8 cellular contexts compared by ENCODE assay signal in the genomic region with DNA sequence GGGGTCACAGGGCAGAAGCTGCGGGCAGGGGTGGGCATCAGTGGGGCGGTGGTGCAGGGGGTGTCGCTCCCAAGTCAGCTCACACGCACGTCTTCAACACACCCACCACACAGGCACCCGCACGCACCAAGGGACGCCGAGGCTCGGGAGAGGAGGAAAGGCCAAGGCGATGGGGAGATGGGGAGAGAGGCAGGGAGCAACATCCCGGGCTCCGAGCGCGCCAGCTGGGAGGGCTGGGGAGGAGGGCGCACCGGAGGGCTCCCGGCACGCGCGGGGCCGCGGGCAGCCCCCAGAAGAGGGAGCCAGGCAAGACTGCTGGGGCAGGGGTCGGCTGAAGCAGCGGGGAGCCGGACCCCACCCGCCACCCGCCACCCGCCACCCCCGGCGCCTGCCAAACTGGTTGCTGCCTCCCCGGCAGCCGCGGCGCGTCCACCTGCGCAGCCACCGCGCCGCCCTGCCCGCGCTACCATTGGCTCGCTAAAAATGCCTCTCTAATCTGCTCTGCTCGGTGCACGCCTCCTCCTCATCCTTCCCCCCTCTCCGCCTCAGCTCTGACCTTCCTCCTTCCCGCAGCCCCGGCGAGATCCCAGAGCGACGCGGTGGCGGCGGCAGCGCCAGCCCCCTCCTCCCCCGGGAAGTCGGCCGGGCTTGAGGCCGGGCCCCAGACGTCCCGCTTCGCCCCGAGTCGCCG. TPM values are rescaled to one million over a fixed set of nuclear protein-coding genes. Genes with fewer than 3 reads are reported as not detected.
DNase-seq lines count a peak whose midpoint lies in the region; ATAC-seq and TF ChIP-seq lines count a peak whose summit lies in the region.

A gene with protein sequence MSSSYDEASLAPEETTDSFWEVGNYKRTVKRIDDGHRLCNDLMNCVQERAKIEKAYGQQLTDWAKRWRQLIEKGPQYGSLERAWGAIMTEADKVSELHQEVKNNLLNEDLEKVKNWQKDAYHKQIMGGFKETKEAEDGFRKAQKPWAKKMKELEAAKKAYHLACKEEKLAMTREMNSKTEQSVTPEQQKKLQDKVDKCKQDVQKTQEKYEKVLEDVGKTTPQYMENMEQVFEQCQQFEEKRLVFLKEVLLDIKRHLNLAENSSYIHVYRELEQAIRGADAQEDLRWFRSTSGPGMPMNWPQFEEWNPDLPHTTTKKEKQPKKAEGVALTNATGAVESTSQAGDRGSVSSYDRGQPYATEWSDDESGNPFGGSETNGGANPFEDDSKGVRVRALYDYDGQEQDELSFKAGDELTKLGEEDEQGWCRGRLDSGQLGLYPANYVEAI (plus strand): TSS at position 526 of the 691 bp plus-strand sequence. CDS start 60,230 bp downstream, outside the sequence.

- peaks cover 14% of the 10 kb centered on the region for H3K27me3 ChIP-seq in hepatocyte

- TF ChIP-seq CTCF in hepatocyte (IDR thresholded peaks at IDR 0.05; ENCODE audit: poor library complexity) (no peak), GM10248 (IDR thresholded peaks at IDR 0.05; ENCODE audit: control extremely low read depth, extremely low read depth, low read depth, missing control alignments) (no peak)

- H3K27ac Mint-ChIP-seq in activated naive CD8-positive, alpha-beta T cell treated with anti-CD3 and anti-CD28 coated beads for 36 hours, result no peak within 1 kb of the TSS
- peak within 1 kb of the TSS; percentile 59 for H3K27ac Mint-ChIP-seq in stimulated activated naive B cell treated with anti-CD40 and anti-IgM and Interleukin-4, amounts not matched to agents 10 μg/mL and 1 μg/mL and 100 μg/mL, for 72 hours

- peak within 1 kb of the TSS; percentile 33 for H3K4me3 ChIP-seq in hepatocyte

- H4K20me1 ChIP-seq in hepatocyte (ENCODE audit: insufficient read depth, poor library complexity, severe bottlenecking), result no peaks in the 10 kb centered on the region

- peak within 1 kb of the TSS; percentile 93 for H3K4me2 ChIP-seq in hepatocyte

- H3K9me3 Mint-ChIP-seq in activated naive CD8-positive, alpha-beta T cell treated with anti-CD3 and anti-CD28 coated beads for 36 hours, result no peaks in the 10 kb centered on the region
- no peaks in the 10 kb centered on the region for H3K9me3 Mint-ChIP-seq in stimulated activated naive B cell treated with anti-CD40 and anti-IgM and Interleukin-4, amounts not matched to agents 10 μg/mL and 1 μg/mL and 100 μg/mL, for 72 hours

- no peak within 1 kb of the TSS for H3K27ac ChIP-seq in hepatocyte

- H3K36me3 Mint-ChIP-seq in activated naive CD8-positive, alpha-beta T cell treated with anti-CD3 and anti-CD28 coated beads for 36 hours, result no peaks in the 10 kb centered on the region
- H3K36me3 Mint-ChIP-seq in stimulated activated naive B cell treated with anti-CD40 and anti-IgM and Interleukin-4, amounts not matched to agents 10 μg/mL and 1 μg/mL and 100 μg/mL, for 72 hours, result no peaks in the 10 kb centered on the region

- peak within 1 kb of the TSS; percentile 33 for H2AFZ ChIP-seq in hepatocyte

- no peaks in the 10 kb centered on the region for H3K9me2 ChIP-seq in hepatocyte (replicated peaks; ENCODE audit: insufficient read depth)

- ATAC-seq in stimulated activated naive B cell treated with anti-CD40 and anti-IgM and Interleukin-4, amounts not matched to agents 10 μg/mL and 1 μg/mL and 100 μg/mL, for 72 hours (replicated peaks), result peak; percentile 69 to 72

- H3K4me3 Mint-ChIP-seq in activated naive CD8-positive, alpha-beta T cell treated with anti-CD3 and anti-CD28 coated beads for 36 hours, result peak within 1 kb of the TSS; percentile 65
- peak within 1 kb of the TSS; percentile 79 to 85 for H3K4me3 Mint-ChIP-seq in stimulated activated naive B cell treated with anti-CD40 and anti-IgM and Interleukin-4, amounts not matched to agents 10 μg/mL and 1 μg/mL and 100 μg/mL, for 72 hours

- no peaks in the 10 kb centered on the region for H3K79me2 ChIP-seq in hepatocyte

- H3K4me1 Mint-ChIP-seq in activated naive CD8-positive, alpha-beta T cell treated with anti-CD3 and anti-CD28 coated beads for 36 hours, result peaks cover 5% of the 10 kb centered on the region
- H3K4me1 Mint-ChIP-seq in stimulated activated naive B cell treated with anti-CD40 and anti-IgM and Interleukin-4, amounts not matched to agents 10 μg/mL and 1 μg/mL and 100 μg/mL, for 72 hours, result peaks cover 19 to 31% of the 10 kb centered on the region in 2 donors

- POLR2A ChIA-PET in GM10248 (lab: Yijun Ruan, JAX) (no interaction called here), HEK293T (lab: Yijun Ruan, JAX) (interaction anchor here (1.3 kb wide), 1 partner anchor 242 kb away, joined by 4 read pairs; no protein-coding TSS in a partner anchor)

- H3K27me3 Mint-ChIP-seq in activated naive CD8-positive, alpha-beta T cell treated with anti-CD3 and anti-CD28 coated beads for 36 hours, result peaks cover 41% of the 10 kb centered on the region
- H3K27me3 Mint-ChIP-seq in stimulated activated naive B cell treated with anti-CD40 and anti-IgM and Interleukin-4, amounts not matched to agents 10 μg/mL and 1 μg/mL and 100 μg/mL, for 72 hours, result peaks cover 29 to 40% of the 10 kb centered on the region in 2 donors

- H3K4me1 ChIP-seq in hepatocyte (ENCODE audit: insufficient read depth), result peaks cover 4% of the 10 kb centered on the region

- WGBS in hepatocyte (ENCODE audit: low lambda C conversion rate, missing lambda C conversion rate), result 4% methylated on average over 28 of the region's 65 CpGs

- no peaks in the 10 kb centered on the region for H3K36me3 ChIP-seq in hepatocyte (replicated peaks; ENCODE audit: insufficient read depth, low read depth)

- CTCF ChIA-PET in GM10248 (lab: Yijun Ruan, JAX), result interaction anchor here (1.1 to 1.4 kb wide), 3 partner anchors 144 to 674 kb away, joined by 3 to 4 read pairs (median 4); partner anchors contain the start of gene SMIM29
- CTCF ChIA-PET in HEK293T (lab: Yijun Ruan, JAX), result no interaction called here

- DNase-seq in DMS53 (lab: John Stamatoyannopoulos, UW) (peak; percentile 73), NCI-H1105 treated with DMSO at 0.1 percent for 48 hours (lab: John Stamatoyannopoulos, UW) (peak; percentile 63), hepatocyte (ENCODE audit: low spot score) (peak; percentile 38), GM10248 (ENCODE audit: extremely low spot score) (no peak), inferior parietal cortex (ENCODE audit: extremely low spot score) (no peak), HEK293T (ENCODE audit: extremely low spot score) (no peak)
- peak; percentile 30 for DNase-seq in activated naive CD8-positive, alpha-beta T cell treated with anti-CD3 and anti-CD28 coated beads for 36 hours
- DNase-seq in stimulated activated naive B cell treated with anti-CD40 and anti-IgM and Interleukin-4, amounts not matched to agents 10 μg/mL and 1 μg/mL and 100 μg/mL, for 72 hours, result no peak

- H3K9me3 ChIP-seq in hepatocyte (ENCODE audit: low read depth), result no peaks in the 10 kb centered on the region

TF ChIP-seq in HEK293T, 16 proteins besides CTCF, POLR2A, EP300 and RAD21:
- no peak for TF ChIP-seq TARDBP (IDR thresholded peaks at IDR 0.05)
- no peak for TF ChIP-seq FOXM1 (IDR thresholded peaks at IDR 0.05; ENCODE audit: borderline replicate concordance)
- no peak for TF ChIP-seq NFRKB (IDR thresholded peaks at IDR 0.05)
- TF ChIP-seq FOXK2 (IDR thresholded peaks at IDR 0.05), result no peak
- TF ChIP-seq HDGF (IDR thresholded peaks at IDR 0.05; ENCODE audit: borderline replicate concordance), result no peak
- no peak for TF ChIP-seq SP1 (IDR thresholded peaks at IDR 0.05)
- TF ChIP-seq SUZ12 (IDR thresholded peaks at IDR 0.05), result no peak

RNA-seq across cellular contexts. Expression of the gene that starts here (rescaled TPM):
- under 1 TPM; 0.19 to 0.28 TPM for total RNA-seq in activated naive CD8-positive, alpha-beta T cell treated with anti-CD3 and anti-CD28 coated beads for 36 hours
- 0.37 TPM in 1 of 2 replicates, not detected in the other for total RNA-seq in hepatocyte
- 0.05 and 0.33 TPM in 2 replicates for polyA plus RNA-seq in hepatocyte

Comparison
In these comparisons a context has a peak if more than half of its experiments do, and no peak if none do; other contexts are left out.
1. Peak in DNase-seq in activated naive CD8-positive, alpha-beta T cell treated with anti-CD3 and anti-CD28 coated beads for 36 hours; RNA of the gene not detected or under 1 TPM.
2. Peak in DNase-seq, H3K4me3 ChIP-seq and H3K4me2 ChIP-seq in hepatocyte; RNA of the gene not detected or under 1 TPM.
3. DNase-seq: peak in DMS53 (single experiment) and NCI-H1105 treated with DMSO at 0.1 percent for 48 hours (single experiment); none in stimulated activated naive B cell treated with anti-CD40 and anti-IgM and Interleukin-4, amounts not matched to agents 10 μg/mL and 1 μg/mL and 100 μg/mL, for 72 hours (single experiment), GM10248 (single experiment), inferior parietal cortex (single experiment) and HEK293T (single experiment).